In the genomic region with DNA sequence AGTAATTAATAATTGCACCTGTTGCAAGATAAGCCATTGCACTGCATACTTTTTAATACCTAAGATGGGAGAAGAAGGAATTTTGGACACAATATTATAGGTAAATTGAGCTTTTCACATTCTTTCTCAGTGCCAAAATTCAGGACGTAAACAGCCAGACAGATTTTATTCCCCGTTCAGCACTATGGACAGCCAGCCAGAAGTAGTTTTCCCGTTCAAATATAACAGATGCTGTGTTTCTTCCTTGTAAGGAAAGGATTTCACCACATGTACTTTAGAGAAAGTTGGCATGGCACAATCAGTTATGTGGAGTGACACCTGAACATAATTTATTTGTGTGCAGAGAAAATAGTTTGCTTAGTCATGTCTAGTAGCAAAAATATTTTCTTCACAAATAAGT, we compare ENCODE assay signal across 19 cellular contexts. TPM values are rescaled to one million over a fixed set of nuclear protein-coding genes. Genes with fewer than 3 reads are reported as not detected.
"Had no signal": no experiment of that assay in that cellular context is flagged by ENCODE, and none has a peak within 500 bp of the region (broad histone marks: within the 10 kb centered on the region; RNA-seq: fewer than 3 reads in every experiment).

No MANE protein-coding gene starts in this region.

- H3K4me3 ChIP-seq: spleen, thoracic aorta, upper lobe of left lung had no signal

- H3K4me1 Mint-ChIP-seq: activated CD4-positive, alpha-beta memory T cell treated with anti-CD3 and anti-CD28 coated beads, Interleukin-2, amount 10 ng/mL, durations not matched to agents 7 days and 5 days; activated CD8-positive, alpha-beta memory T cell treated with anti-CD3 and anti-CD28 coated beads, Interleukin-2, amount 10 ng/mL, durations not matched to agents 7 days and 5 days; activated naive CD8-positive, alpha-beta T cell treated with anti-CD3 and anti-CD28 coated beads, Interleukin-2, amount 10 ng/mL, durations not matched to agents 7 days and 5 days; activated T-helper 17 cell treated with anti-CD3 and anti-CD28 coated beads, Interleukin-2, amount 50 U/mL, for 72 hours; naive thymus-derived CD8-positive, alpha-beta T cell; stimulated activated memory B cell treated with anti-CD40 and anti-IgM and Interleukin-4, amounts not matched to agents 10 μg/mL and 1 μg/mL and 100 μg/mL, for 72 hours had no signal

- H3K36me3 ChIP-seq: spleen, thoracic aorta, upper lobe of left lung had no signal

- H3K9me3 Mint-ChIP-seq: activated CD4-positive, alpha-beta memory T cell treated with anti-CD3 and anti-CD28 coated beads, Interleukin-2, amount 10 ng/mL, durations not matched to agents 7 days and 5 days; activated naive CD8-positive, alpha-beta T cell treated with anti-CD3 and anti-CD28 coated beads, Interleukin-2, amount 10 ng/mL, durations not matched to agents 7 days and 5 days; stimulated activated memory B cell treated with anti-CD40 and anti-IgM and Interleukin-4, amounts not matched to agents 10 μg/mL and 1 μg/mL and 100 μg/mL, for 72 hours; WTC11 had no signal

- H3K27ac ChIP-seq: spleen, thoracic aorta, upper lobe of left lung had no signal

- H3K36me3 Mint-ChIP-seq: activated CD8-positive, alpha-beta memory T cell treated with anti-CD3 and anti-CD28 coated beads, Interleukin-2, amount 10 ng/mL, durations not matched to agents 7 days and 5 days; activated naive CD8-positive, alpha-beta T cell treated with anti-CD3 and anti-CD28 coated beads, Interleukin-2, amount 10 ng/mL, durations not matched to agents 7 days and 5 days; naive thymus-derived CD8-positive, alpha-beta T cell; stimulated activated memory B cell treated with anti-CD40 and anti-IgM and Interleukin-4, amounts not matched to agents 10 μg/mL and 1 μg/mL and 100 μg/mL, for 72 hours; WTC11 had no signal

- FAIRE-seq: endometrium had no signal

- H3K27ac Mint-ChIP-seq: activated CD4-positive, alpha-beta memory T cell treated with anti-CD3 and anti-CD28 coated beads, Interleukin-2, amount 10 ng/mL, durations not matched to agents 7 days and 5 days; activated CD8-positive, alpha-beta memory T cell treated with anti-CD3 and anti-CD28 coated beads, Interleukin-2, amount 10 ng/mL, durations not matched to agents 7 days and 5 days; activated naive CD8-positive, alpha-beta T cell treated with anti-CD3 and anti-CD28 coated beads, Interleukin-2, amount 10 ng/mL, durations not matched to agents 7 days and 5 days; activated T-helper 17 cell treated with anti-CD3 and anti-CD28 coated beads, Interleukin-2, amount 50 U/mL, for 72 hours; naive thymus-derived CD8-positive, alpha-beta T cell; stimulated activated memory B cell treated with anti-CD40 and anti-IgM and Interleukin-4, amounts not matched to agents 10 μg/mL and 1 μg/mL and 100 μg/mL, for 72 hours; WTC11 had no signal

- H3K9me3 ChIP-seq: spleen, thoracic aorta, upper lobe of left lung had no signal

- H3K4me3 Mint-ChIP-seq: activated CD4-positive, alpha-beta memory T cell treated with anti-CD3 and anti-CD28 coated beads, Interleukin-2, amount 10 ng/mL, durations not matched to agents 7 days and 5 days; activated CD8-positive, alpha-beta memory T cell treated with anti-CD3 and anti-CD28 coated beads, Interleukin-2, amount 10 ng/mL, durations not matched to agents 7 days and 5 days; activated naive CD8-positive, alpha-beta T cell treated with anti-CD3 and anti-CD28 coated beads, Interleukin-2, amount 10 ng/mL, durations not matched to agents 7 days and 5 days; activated T-helper 17 cell treated with anti-CD3 and anti-CD28 coated beads, Interleukin-2, amount 50 U/mL, for 72 hours; naive thymus-derived CD8-positive, alpha-beta T cell; stimulated activated memory B cell treated with anti-CD40 and anti-IgM and Interleukin-4, amounts not matched to agents 10 μg/mL and 1 μg/mL and 100 μg/mL, for 72 hours; WTC11 had no signal

- H3K27me3 Mint-ChIP-seq: activated CD4-positive, alpha-beta memory T cell treated with anti-CD3 and anti-CD28 coated beads, Interleukin-2, amount 10 ng/mL, durations not matched to agents 7 days and 5 days; activated CD8-positive, alpha-beta memory T cell treated with anti-CD3 and anti-CD28 coated beads, Interleukin-2, amount 10 ng/mL, durations not matched to agents 7 days and 5 days; activated naive CD8-positive, alpha-beta T cell treated with anti-CD3 and anti-CD28 coated beads, Interleukin-2, amount 10 ng/mL, durations not matched to agents 7 days and 5 days; activated T-helper 17 cell treated with anti-CD3 and anti-CD28 coated beads, Interleukin-2, amount 50 U/mL, for 72 hours; naive thymus-derived CD8-positive, alpha-beta T cell; stimulated activated memory B cell treated with anti-CD40 and anti-IgM and Interleukin-4, amounts not matched to agents 10 μg/mL and 1 μg/mL and 100 μg/mL, for 72 hours had no signal

- H3K4me1 ChIP-seq: spleen, upper lobe of left lung had no signal

- DNase-seq: activated CD4-positive, alpha-beta memory T cell treated with anti-CD3 and anti-CD28 coated beads, Interleukin-2, amount 10 ng/mL, durations not matched to agents 7 days and 5 days; activated CD4-positive, alpha-beta T cell treated with anti-CD3 and anti-CD28 coated beads for 48 hours; activated CD8-positive, alpha-beta memory T cell treated with anti-CD3 and anti-CD28 coated beads, Interleukin-2, amount 10 ng/mL, durations not matched to agents 7 days and 5 days; activated naive CD4-positive, alpha-beta T cell; activated naive CD8-positive, alpha-beta T cell treated with anti-CD3 and anti-CD28 coated beads, Interleukin-2, amount 10 ng/mL, durations not matched to agents 7 days and 5 days; cortex of kidney; foreskin fibroblast; mesendoderm; naive thymus-derived CD8-positive, alpha-beta T cell; spleen; stimulated activated CD4-positive, alpha-beta T cell treated with anti-CD3 and anti-CD28 coated beads, Interleukin-4, amount 100 ng/mL, for 4 hours; upper lobe of left lung had no signal

- H3K27me3 ChIP-seq: spleen, upper lobe of left lung had no signal

- ATAC-seq: activated CD8-positive, alpha-beta memory T cell treated with anti-CD3 and anti-CD28 coated beads, Interleukin-2, amount 10 ng/mL, durations not matched to agents 7 days and 5 days; activated T-helper 17 cell treated with anti-CD3 and anti-CD28 coated beads, Interleukin-2, amount 50 U/mL, for 72 hours; naive thymus-derived CD8-positive, alpha-beta T cell; sciatic nerve; stimulated activated memory B cell treated with anti-CD40 and anti-IgM and Interleukin-4, amounts not matched to agents 10 μg/mL and 1 μg/mL and 100 μg/mL, for 72 hours; WTC11 had no signal

RNA-seq across cellular contexts. Expression of gene SEMA3E, which starts 34.8 kb away (rescaled TPM):
- total RNA-seq: activated CD4-positive, alpha-beta memory T cell treated with anti-CD3 and anti-CD28 coated beads, Interleukin-2, amount 10 ng/mL, durations not matched to agents 7 days and 5 days; activated CD8-positive, alpha-beta memory T cell treated with anti-CD3 and anti-CD28 coated beads, Interleukin-2, amount 10 ng/mL, durations not matched to agents 7 days and 5 days; activated naive CD8-positive, alpha-beta T cell treated with anti-CD3 and anti-CD28 coated beads, Interleukin-2, amount 10 ng/mL, durations not matched to agents 7 days and 5 days; activated T-helper 17 cell treated with anti-CD3 and anti-CD28 coated beads, Interleukin-2, amount 50 U/mL, for 72 hours; naive thymus-derived CD8-positive, alpha-beta T cell; pulmonary artery endothelial cell had no signal
- polyA plus RNA-seq: naive thymus-derived CD8-positive, alpha-beta T cell had no signal
